ENCODE assay signal across 8 cellular contexts in the genomic region with DNA sequence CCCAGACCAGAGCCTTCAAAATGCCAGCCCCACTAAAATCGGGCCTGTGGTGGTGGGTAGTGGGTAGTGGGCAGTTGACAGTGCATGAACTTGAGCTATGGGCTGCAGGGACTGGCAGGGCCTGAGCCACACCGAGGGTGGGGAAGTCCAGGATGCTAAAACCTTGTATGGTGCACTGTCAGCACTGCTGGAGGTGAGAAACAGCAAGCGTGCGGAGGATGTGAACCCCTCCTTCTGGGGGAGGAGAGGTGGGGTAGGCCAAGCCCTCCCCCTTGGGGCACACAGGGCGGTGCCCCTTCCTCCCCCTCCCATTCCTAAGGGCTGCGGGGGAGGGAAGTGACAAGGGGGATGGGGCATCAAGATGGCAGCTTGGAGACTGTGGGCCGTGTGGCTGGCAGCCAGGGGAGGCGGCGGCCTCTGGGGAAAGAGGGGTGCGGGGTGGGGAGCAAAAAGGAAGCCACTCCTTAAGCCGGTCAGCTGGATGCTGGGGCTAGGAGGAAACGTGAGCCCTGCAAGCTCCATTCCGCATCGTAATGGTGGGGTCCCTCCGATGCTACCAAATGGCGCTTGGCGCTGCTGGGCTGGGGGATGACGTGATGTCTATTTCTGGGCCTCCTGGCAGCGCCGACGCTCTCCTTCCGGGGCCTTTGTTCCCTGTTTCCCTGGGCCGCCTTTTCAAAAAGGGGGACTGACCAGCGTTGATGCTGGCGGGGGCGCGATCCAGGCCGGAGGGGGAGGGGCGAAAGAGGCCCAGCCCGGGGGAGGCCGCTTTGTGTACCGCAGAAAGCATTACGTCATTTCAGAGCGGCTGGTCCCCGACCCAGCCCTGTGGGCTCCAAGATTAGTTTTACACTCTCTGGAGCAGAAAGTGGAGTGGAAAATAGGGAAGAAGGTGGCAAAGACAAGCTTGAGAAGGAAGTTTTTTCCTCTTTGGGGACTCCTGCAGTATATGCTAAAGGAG. TPM values are rescaled to one million over a fixed set of nuclear protein-coding genes. Genes with fewer than 3 reads are reported as not detected.
DNase-seq lines count a peak whose midpoint lies in the region; ATAC-seq lines count a peak whose summit lies in the region.

No MANE protein-coding gene starts in this region.

- peaks cover 3% of the 10 kb centered on the region for H3K36me3 Mint-ChIP-seq in stimulated activated memory B cell treated with anti-CD40 and anti-IgM and Interleukin-4, amounts not matched to agents 10 μg/mL and 1 μg/mL and 100 μg/mL, for 72 hours

- peak overlapping the region; percentile 50 to 60 for H3K9ac ChIP-seq in mucosa of rectum (ENCODE audit: low read depth in 1 of 2, low read length in 2 of 2)

- DNase-seq in DMS114 treated with DMSO at 0.1 percent for 48 hours (lab: John Stamatoyannopoulos, UW; ENCODE audit: unreplicated experiment) (peak; percentile 62), NCI-H82 treated with DMSO at 0.1 percent for 48 hours (lab: John Stamatoyannopoulos, UW; ENCODE audit: unreplicated experiment) (peak; percentile 62), activated T-cell treated with anti-CD3 and anti-CD28 coated beads for 24 hours (ENCODE audit: low read depth) (peak; percentile 13)

- H3K27me3 Mint-ChIP-seq in stimulated activated memory B cell treated with anti-CD40 and anti-IgM and Interleukin-4, amounts not matched to agents 10 μg/mL and 1 μg/mL and 100 μg/mL, for 72 hours: peaks cover 21% of the 10 kb centered on the region

- H3K9me3 Mint-ChIP-seq in stimulated activated memory B cell treated with anti-CD40 and anti-IgM and Interleukin-4, amounts not matched to agents 10 μg/mL and 1 μg/mL and 100 μg/mL, for 72 hours: no peaks in the 10 kb centered on the region

- H3K4me3 ChIP-seq in esophagus (ENCODE audit: low read depth in 1 of 2, low read length in 2 of 2): no peak overlapping the region
- H3K4me3 ChIP-seq in mucosa of rectum (ENCODE audit: low read length in 2 of 2): peak overlapping the region; percentile 33 to 77

- peak overlapping the region; percentile 95 for H3K27ac Mint-ChIP-seq in stimulated activated memory B cell treated with anti-CD40 and anti-IgM and Interleukin-4, amounts not matched to agents 10 μg/mL and 1 μg/mL and 100 μg/mL, for 72 hours

- peaks cover 0 to 4% of the 10 kb centered on the region in 2 donors for H3K4me1 ChIP-seq in esophagus (ENCODE audit: control insufficient read depth in 2 of 2, insufficient read depth in 2 of 2, low read length in 1 of 2)
- H3K4me1 ChIP-seq in mucosa of rectum (ENCODE audit: control insufficient read depth in 2 of 2, insufficient read depth in 2 of 2, low read length in 2 of 2): peaks cover 13 to 16% of the 10 kb centered on the region in 2 donors

- H3K27ac ChIP-seq in esophagus (ENCODE audit: low read depth in 2 of 2, low read length in 1 of 2) (peak overlapping the region; percentile 76 to 77), mucosa of rectum (ENCODE audit: low read depth in 2 of 2, low read length in 2 of 2) (peak overlapping the region; percentile 71 to 76)

- H3K4me1 Mint-ChIP-seq in stimulated activated memory B cell treated with anti-CD40 and anti-IgM and Interleukin-4, amounts not matched to agents 10 μg/mL and 1 μg/mL and 100 μg/mL, for 72 hours: peaks cover 42% of the 10 kb centered on the region

- H3K9me3 ChIP-seq in esophagus (ENCODE audit: control insufficient read depth in 2 of 2, insufficient read depth in 1 of 2, low read depth in 1 of 2, low read length in 1 of 2): no peaks in the 10 kb centered on the region
- no peaks in the 10 kb centered on the region for H3K9me3 ChIP-seq in mucosa of rectum (ENCODE audit: control insufficient read depth in 2 of 2, low read length in 2 of 2)

- H3K27me3 ChIP-seq in esophagus (ENCODE audit: control insufficient read depth in 1 of 2, insufficient read depth in 2 of 2, low read length in 2 of 2) (no peaks in the 10 kb centered on the region), mucosa of rectum (ENCODE audit: control insufficient read depth in 2 of 2, insufficient read depth in 2 of 2, low read length in 2 of 2) (no peaks in the 10 kb centered on the region)

- peak; percentile 18 for ATAC-seq in HG02642 (IDR thresholded peaks at IDR 0.05; ENCODE audit: poor library complexity, unreplicated experiment)
- ATAC-seq in stimulated activated memory B cell treated with anti-CD40 and anti-IgM and Interleukin-4, amounts not matched to agents 10 μg/mL and 1 μg/mL and 100 μg/mL, for 72 hours: peak; percentile 47
- ATAC-seq in HG03442 (IDR thresholded peaks at IDR 0.05; ENCODE audit: unreplicated experiment): no peak

- 3% methylated on average over 33 to 35 of the region's 35 CpGs for WGBS in esophagus, 2 donors

- no peaks in the 10 kb centered on the region for H3K36me3 ChIP-seq in esophagus (ENCODE audit: control insufficient read depth in 2 of 2, insufficient read depth in 2 of 2, low read length in 1 of 2)
- no peaks in the 10 kb centered on the region for H3K36me3 ChIP-seq in mucosa of rectum (ENCODE audit: control insufficient read depth in 2 of 2, insufficient read depth in 2 of 2, low read length in 2 of 2)

- H3K4me3 Mint-ChIP-seq in stimulated activated memory B cell treated with anti-CD40 and anti-IgM and Interleukin-4, amounts not matched to agents 10 μg/mL and 1 μg/mL and 100 μg/mL, for 72 hours: peak overlapping the region; percentile 86

RNA-seq across cellular contexts. Expression of a gene that starts 0.8 kb away (rescaled TPM):
- polyA plus RNA-seq in esophagus: under 1 TPM; 0.20 to 0.99 TPM

RNA-seq across cellular contexts. Expression of a gene that starts 3.1 kb away (rescaled TPM):
- 10 to 100 TPM; 11.0 to 19.8 TPM for polyA plus RNA-seq in esophagus

RNA-seq across cellular contexts. Expression of a gene that starts 51.0 kb away (rescaled TPM):
- 10 to 100 TPM; 23.4 to 29.7 TPM for polyA plus RNA-seq in esophagus

Comparison
In these comparisons a context has a peak if more than half of its experiments do, and no peak if none do; other contexts are left out.
1. H3K4me3 ChIP-seq: peak in mucosa of rectum (2 of 2); none in esophagus (0 of 2).
2. Peak in every context shown above with its lines, with median percentiles within 50 percentile points of each other: DNase-seq.